Comparison of ENCODE assay signal across 20 cellular contexts in the genomic region with DNA sequence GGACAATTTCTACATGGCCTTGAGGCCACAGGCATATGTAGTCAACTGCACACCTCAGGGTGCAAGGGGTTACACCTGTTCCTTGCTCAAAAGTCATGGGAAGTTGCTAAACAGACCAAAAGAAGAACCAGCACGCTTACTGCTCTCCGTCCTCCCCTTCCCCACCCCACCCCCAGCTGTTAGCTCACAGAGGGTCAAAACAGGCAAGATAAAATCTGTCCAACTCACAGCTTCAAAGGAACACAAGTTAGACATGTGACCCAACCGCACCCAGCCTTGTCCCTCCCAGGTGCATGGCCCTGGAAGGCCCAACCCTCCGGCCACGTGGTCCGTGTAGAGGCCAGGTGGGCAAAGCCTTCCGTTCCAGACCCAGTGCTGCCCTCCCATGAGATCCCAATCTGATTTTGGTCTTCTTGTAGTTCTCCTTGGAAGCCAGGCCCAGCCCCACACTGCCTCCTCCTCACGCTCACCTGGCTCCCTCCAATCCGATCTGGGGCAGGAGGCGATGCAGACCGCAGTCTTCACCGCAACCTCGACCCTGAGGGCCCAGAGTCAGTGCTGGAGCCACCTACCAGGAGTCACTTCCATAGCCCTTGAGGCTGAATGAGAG. TPM values are rescaled to one million over a fixed set of nuclear protein-coding genes. Genes with fewer than 3 reads are reported as not detected.
DNase-seq lines count a peak whose midpoint lies in the region; ATAC-seq, FAIRE-seq and TF ChIP-seq lines count a peak whose summit lies in the region.
"Had no signal": no experiment of that assay in that cellular context is flagged by ENCODE, and none has a peak within 500 bp of the region (broad histone marks: within the 10 kb centered on the region; RNA-seq: fewer than 3 reads in every experiment).

No MANE protein-coding gene starts in this region.

- CTCF ChIA-PET in K562 (lab: Yijun Ruan, JAX; ENCODE audit: low intra/inter-chr PET ratio) = no interaction called here

- DNase-seq in Right ventricle myocardium inferior (ENCODE audit: missing footprints) (peak; percentile 82), left cardiac atrium (no peak), K562 (ENCODE audit: extremely low read depth in 1 of 4, low spot score in 3 of 4) (peak; percentile 70 to 92 (median 78)), lower lobe of right lung (peak; percentile 61), upper lobe of left lung (peak in 1 of 2 donors; percentile 64), ecto neural progenitor cell (ENCODE audit: low spot score) (no peak), progenitor cell of endocrine pancreas (ENCODE audit: low spot score, unreplicated experiment) (no peak)
- no peak for DNase-seq in activated T-cell treated with anti-CD3 and anti-CD28 coated beads, Interleukin-2, amount 50 U/mL, for 24 hours
- DNase-seq: activated CD4-positive, alpha-beta T cell treated with anti-CD3 and anti-CD28 coated beads for 36 hours; Calu3; GDM1; glutamatergic neuron; islet precursor cell; NCI-H2081; NCI-H526 treated with DMSO at 0.1 percent for 48 hours; stimulated activated CD4-positive, alpha-beta T cell treated with anti-CD3 and anti-CD28 coated beads, Interleukin-2, amount 100 ng/mL, for 24 hours had no signal

- H3K36me3 ChIP-seq in K562 (ENCODE audit: control insufficient read depth, insufficient read depth, low read length) (no peaks in the 10 kb centered on the region), lower lobe of right lung (no peaks in the 10 kb centered on the region), upper lobe of left lung (no peaks in the 10 kb centered on the region)
- H3K36me3 ChIP-seq: ascending aorta, tibial artery had no signal

- ATAC-seq in Right ventricle myocardium inferior (no peak), left cardiac atrium (no peak), K562 (peak; percentile 72), lower lobe of right lung (peak; percentile 23 to 55), upper lobe of left lung (ENCODE audit: low FRiP score in 2 of 2) (peak; percentile 17 to 23)
- ATAC-seq: activated CD4-positive, alpha-beta T cell treated with anti-CD3 and anti-CD28 coated beads for 36 hours; T-cell had no signal

- TF ChIP-seq CTCF in K562 (IDR thresholded peaks at IDR 0.05 in 2 of 3, conservative IDR thresholded peaks at IDR 0.05 in 1 of 3; ENCODE audit: insufficient read depth in 2 of 3, low read depth in 1 of 3, low read length in 3 of 3) (no peak), lower lobe of right lung (IDR thresholded peaks at IDR 0.05) (no peak), upper lobe of left lung (IDR thresholded peaks at IDR 0.05) (no peak), progenitor cell of endocrine pancreas (IDR thresholded peaks at IDR 0.05; ENCODE audit: unreplicated experiment) (no peak)

- BruUV-seq in K562 (replicated peaks; lab: Mats Ljungman, UMichigan) = no TSS peak

- H3K27ac ChIP-seq in K562 (ENCODE audit: extremely low read depth, low read depth, low read length) (peak overlapping the region; percentile 82), lower lobe of right lung (peak overlapping the region; percentile 51), upper lobe of left lung (peak overlapping the region; percentile 68 to 83 (median 77))
- H3K27ac ChIP-seq: ascending aorta, coronary artery, tibial artery had no signal

- TF ChIP-seq POLR2A in K562 (conservative IDR thresholded peaks at IDR 0.05) (peak; percentile 49; the same call in 1 of the 2 replicates), upper lobe of left lung (IDR thresholded peaks at IDR 0.05) (no peak)

- H4K20me1 ChIP-seq in K562 (replicated peaks; ENCODE audit: control insufficient read depth, insufficient read depth, low read length) = no peaks in the 10 kb centered on the region

- no peaks in the 10 kb centered on the region for H3K27me3 Mint-ChIP-seq in activated T-cell treated with anti-CD3 and anti-CD28 coated beads, Interleukin-2, amount 50 U/mL, for 24 hours
- peaks cover 3% of the 10 kb centered on the region for H3K27me3 Mint-ChIP-seq in progenitor cell of endocrine pancreas
- H3K27me3 Mint-ChIP-seq: activated CD4-positive, alpha-beta T cell treated with anti-CD3 and anti-CD28 coated beads for 36 hours; T-cell had no signal

- peak; percentile 88 for FAIRE-seq in K562 (lab: Jason Lieb, UNC)

- peaks cover 3% of the 10 kb centered on the region for H3K9me1 ChIP-seq in K562 (ENCODE audit: control insufficient read depth, insufficient read depth, low read length)

- 15% methylated on average over 13 of the region's 13 CpGs for WGBS in K562 (ENCODE audit: insufficient coverage, low coverage, missing lambda C conversion rate)
- WGBS in upper lobe of left lung, 2 donors = 72 to 87% methylated on average over 12 to 13 of the region's 13 CpGs

- no peak overlapping the region for H3K27ac Mint-ChIP-seq in activated T-cell treated with anti-CD3 and anti-CD28 coated beads, Interleukin-2, amount 50 U/mL, for 24 hours
- no peak overlapping the region for H3K27ac Mint-ChIP-seq in progenitor cell of endocrine pancreas
- H3K27ac Mint-ChIP-seq: activated CD4-positive, alpha-beta T cell treated with anti-CD3 and anti-CD28 coated beads for 36 hours; T-cell had no signal

- peaks cover 7% of the 10 kb centered on the region for H3K4me1 Mint-ChIP-seq in activated T-cell treated with anti-CD3 and anti-CD28 coated beads, Interleukin-2, amount 50 U/mL, for 24 hours (ENCODE audit: low read depth)
- H3K4me1 Mint-ChIP-seq in progenitor cell of endocrine pancreas (ENCODE audit: low read depth) = peaks cover 2% of the 10 kb centered on the region

- H3K4me2 ChIP-seq in K562 (ENCODE audit: insufficient read depth, low read length) = peak overlapping the region; percentile 59

- no peak overlapping the region for H3K4me3 Mint-ChIP-seq in activated T-cell treated with anti-CD3 and anti-CD28 coated beads, Interleukin-2, amount 50 U/mL, for 24 hours
- H3K4me3 Mint-ChIP-seq in progenitor cell of endocrine pancreas (ENCODE audit: low read depth) = no peak overlapping the region
- H3K4me3 Mint-ChIP-seq: activated CD4-positive, alpha-beta T cell treated with anti-CD3 and anti-CD28 coated beads for 36 hours had no signal

- intact Hi-C loops in Right ventricle myocardium inferior (cut with DNase I) = no loop called here
- intact Hi-C loops in left cardiac atrium (cut with DNase I) = no loop called here
- intact Hi-C loops in K562 (cut with micrococcal nuclease) = loop anchor here (5.0 kb wide), 1 partner anchor 44 kb away; no protein-coding TSS in a partner anchor
- intact Hi-C loops in lower lobe of right lung (cut with DNase I) = no loop called here

- POLR2A ChIA-PET in K562 (lab: Yijun Ruan, JAX) = interaction anchor here (0.7 to 2.2 kb wide), 9 partner anchors 11 to 317 kb away, joined by 3 to 16 read pairs (median 3); a partner anchor contains a TSS

- peak; percentile 78 for TF ChIP-seq EP300 in K562 (IDR thresholded peaks at IDR 0.05; ENCODE audit: low read length)
- TF ChIP-seq EP300 in upper lobe of left lung (IDR thresholded peaks at IDR 0.05) = no peak

- H3K9me3 Mint-ChIP-seq in activated T-cell treated with anti-CD3 and anti-CD28 coated beads, Interleukin-2, amount 50 U/mL, for 24 hours = no peaks in the 10 kb centered on the region
- no peaks in the 10 kb centered on the region for H3K9me3 Mint-ChIP-seq in progenitor cell of endocrine pancreas (ENCODE audit: low read depth)
- H3K9me3 Mint-ChIP-seq: T-cell had no signal

- no peaks in the 10 kb centered on the region for H3K36me3 Mint-ChIP-seq in activated T-cell treated with anti-CD3 and anti-CD28 coated beads, Interleukin-2, amount 50 U/mL, for 24 hours (ENCODE audit: low read depth)
- no peaks in the 10 kb centered on the region for H3K36me3 Mint-ChIP-seq in progenitor cell of endocrine pancreas (ENCODE audit: insufficient read depth)

- H2AFZ ChIP-seq in K562 (ENCODE audit: low read depth, low read length) = peak overlapping the region; percentile 92

- no peaks in the 10 kb centered on the region for H3K9me3 ChIP-seq in K562 (replicated peaks; ENCODE audit: control insufficient read depth, insufficient read depth, low read depth, low read length)
- no peaks in the 10 kb centered on the region for H3K9me3 ChIP-seq in lower lobe of right lung
- no peaks in the 10 kb centered on the region for H3K9me3 ChIP-seq in upper lobe of left lung
- H3K9me3 ChIP-seq: ascending aorta, tibial artery had no signal

- H3K4me1 ChIP-seq in K562 (replicated peaks in 1 of 2; ENCODE audit: control insufficient read depth in 2 of 2, insufficient read depth in 2 of 2, low read length in 2 of 2) = peaks cover 63 to 76% of the 10 kb centered on the region in 2 experiments
- H3K4me1 ChIP-seq in lower lobe of right lung = no peaks in the 10 kb centered on the region
- peaks cover 0 to 7% (median 0%) of the 10 kb centered on the region in 4 donors for H3K4me1 ChIP-seq in upper lobe of left lung
- H3K4me1 ChIP-seq: ascending aorta had no signal

- no peak; a peak in 1 of 4 replicates for TF ChIP-seq RAD21 in K562 (CRISPR knock-in tag; conservative IDR thresholded peaks at IDR 0.05 in 1 of 2, IDR thresholded peaks at IDR 0.05 in 1 of 2)

- no peaks in the 10 kb centered on the region for H3K27me3 ChIP-seq in K562 (ENCODE audit: control insufficient read depth in 2 of 2, insufficient read depth in 2 of 2, low read length in 2 of 2)
- H3K27me3 ChIP-seq in lower lobe of right lung (ENCODE audit: low read depth) = no peaks in the 10 kb centered on the region
- H3K27me3 ChIP-seq in upper lobe of left lung = no peaks in the 10 kb centered on the region
- H3K27me3 ChIP-seq: ascending aorta, tibial artery had no signal

- H3K79me2 ChIP-seq in K562 (ENCODE audit: control insufficient read depth, insufficient read depth, low read length) = no peaks in the 10 kb centered on the region

- in situ Hi-C loops in K562 (cut with MboI) = no loop called here

- H3K9ac ChIP-seq in K562 (ENCODE audit: insufficient read depth in 1 of 2, low read depth in 2 of 2, low read length in 2 of 2) = peak overlapping the region; percentile 73 to 87

- H3K4me3 ChIP-seq in K562 = no peak overlapping the region
- no peak overlapping the region for H3K4me3 ChIP-seq in lower lobe of right lung
- no peak overlapping the region for H3K4me3 ChIP-seq in upper lobe of left lung
- H3K4me3 ChIP-seq: ascending aorta, coronary artery, tibial artery had no signal

RNA-seq across cellular contexts. Expression of a gene that starts 14.5 kb away (rescaled TPM):
- 0.81 TPM for total RNA-seq in Right ventricle myocardium inferior
- total RNA-seq in left cardiac atrium = 1 to 10 TPM; 1.2 to 1.3 TPM
- 1.2 and 2.8 TPM in 2 replicates for total RNA-seq in K562 (2011; cell fraction: chromatin; rRNA removed; ENCODE audit: low replicate concordance)
- total RNA-seq in K562 (2011; cell fraction: nucleolus; rRNA removed) = 1.6 and 2.0 TPM in 2 replicates
- 1.2 and 1.5 TPM in 2 replicates for total RNA-seq in K562 (2011; cell fraction: nucleoplasm; rRNA removed)
- 0.36 and 0.57 TPM in 2 replicates for total RNA-seq in K562 (2014; rRNA removed)
- total RNA-seq in K562 (2014; rRNA removed; fragmentation: Illumina TruSeq; extraction: Trizol) = 0.33 and 0.45 TPM in 2 replicates
- total RNA-seq in K562 (2015; rRNA removed; fragmentation: Illumina TruSeq; extraction: Trizol) = 0.58 and 0.64 TPM in 2 replicates
- 0.58 and 0.60 TPM in 2 replicates for total RNA-seq in K562 (2021)
- 0.55 and 0.72 TPM in 2 replicates for polyA plus RNA-seq in K562 (2011; rRNA removed)
- polyA plus RNA-seq in K562 (2011; cell fraction: cytosol; rRNA removed) = 0.43 and 0.48 TPM in 2 replicates
- polyA plus RNA-seq in K562 (2011; cell fraction: nucleus; rRNA removed) = 0.63 TPM in 2 replicates
- 0.62 and 0.97 TPM in 2 replicates for polyA plus RNA-seq in K562 (2012)
- 0.45 and 0.60 TPM in 2 replicates for polyA plus RNA-seq in K562 (2014; fragmentation: Illumina TruSeq; extraction: Trizol)
- under 1 TPM in 1 of 2 experiments, not detected in 1; 0.17 TPM for polyA plus RNA-seq in K562 (2014; fragmentation: Nextera tagmentation; extraction: Ambion mirVana)
- 0.49 and 0.71 TPM in 2 replicates for polyA plus RNA-seq in K562 (2014; rRNA removed)
- polyA minus RNA-seq in K562 (2011; rRNA and poly(A)+ RNA removed) = 0.42 and 0.81 TPM in 2 replicates
- not detected in 2 replicates for polyA minus RNA-seq in K562 (2011; cell fraction: cytosol; rRNA and poly(A)+ RNA removed)
- 0.22 and 0.27 TPM in 2 replicates for polyA minus RNA-seq in K562 (2011; cell fraction: nucleus; rRNA and poly(A)+ RNA removed)
- total RNA-seq in lower lobe of right lung = 1.9 TPM
- 1 to 10 TPM; 1.0 to 2.1 (median 1.4) TPM for total RNA-seq in upper lobe of left lung
- total RNA-seq in progenitor cell of endocrine pancreas = 1.1 and 1.2 TPM in 2 replicates

Comparison
In these comparisons a context has a peak if more than half of its experiments do, and no peak if none do; other contexts are left out.
1. DNase-seq: peak in Right ventricle myocardium inferior (single experiment), K562 (4 of 4) and lower lobe of right lung (single experiment); none in left cardiac atrium (single experiment), ecto neural progenitor cell (single experiment), activated T-cell treated with anti-CD3 and anti-CD28 coated beads, Interleukin-2, amount 50 U/mL, for 24 hours (single experiment) and progenitor cell of endocrine pancreas (single experiment).
2. ATAC-seq: peak in K562 (single experiment), lower lobe of right lung (2 of 2) and upper lobe of left lung (2 of 2); none in Right ventricle myocardium inferior (single experiment) and left cardiac atrium (0 of 2).
3. Peak in every context shown above with its lines, with median percentiles within 50 percentile points of each other: H3K27ac ChIP-seq.